In the genomic region with DNA sequence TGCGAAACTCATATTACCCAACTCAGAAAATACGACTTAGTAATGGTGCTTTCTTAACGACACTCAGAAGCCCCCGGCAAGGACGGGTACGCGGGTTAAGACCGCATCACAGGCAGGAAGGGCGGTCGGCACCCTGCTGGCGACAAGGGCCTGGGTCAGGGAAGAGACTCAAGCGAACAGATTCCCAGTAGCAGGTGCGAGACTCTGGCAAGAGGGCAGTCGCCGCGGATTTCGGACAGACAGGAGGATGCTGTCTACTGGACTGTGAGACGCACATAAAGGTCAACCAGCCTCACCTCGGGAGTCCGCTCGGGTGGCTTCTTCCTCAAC, we compare ENCODE assay signal across 8 cellular contexts. TPM values are rescaled to one million over a fixed set of nuclear protein-coding genes. Genes with fewer than 3 reads are reported as not detected.
A peak's percentile ranks its signal among the peaks of the same experiment; 100 is the strongest.
DNase-seq lines count a peak whose midpoint lies in the region; ATAC-seq, FAIRE-seq and TF ChIP-seq lines count a peak whose summit lies in the region.

No MANE protein-coding gene starts in this region.

- FAIRE-seq in astrocyte (lab: Jason Lieb, UNC) (no peak), small intestine (lab: Jason Lieb, UNC) (no peak)

- peak; percentile 8 for DNase-seq in COLO829 (ENCODE audit: low spot score)
- DNase-seq in SK-N-DZ (ENCODE audit: low spot score), result peak; percentile 80
- DNase-seq in astrocyte (ENCODE audit: low read depth), result peak; percentile 29
- DNase-seq in small intestine, result no peak
- DNase-seq in retina, result no peak

- no peaks in the 10 kb centered on the region for H3K9me3 Mint-ChIP-seq in astrocyte (ENCODE audit: unreplicated experiment)

- H2AFZ ChIP-seq in astrocyte (ENCODE audit: low read depth, low read length), result peak overlapping the region; percentile 88

- H3K4me2 ChIP-seq in astrocyte (ENCODE audit: low read length), result peak overlapping the region; percentile 94

- peak overlapping the region; percentile 97 for H3K9ac ChIP-seq in astrocyte (ENCODE audit: low read length)

- TF ChIP-seq CTCF in astrocyte (IDR thresholded peaks at IDR 0.05; ENCODE audit: insufficient read depth, low read depth, low read length), result no peak

- WGBS in small intestine, 3 donors, result 0 to 1% (median 0%) methylated on average over 21 of the region's 21 CpGs

- no peaks in the 10 kb centered on the region for H3K9me3 ChIP-seq in astrocyte (ENCODE audit: insufficient read depth, low read depth, low read length)
- no peaks in the 10 kb centered on the region for H3K9me3 ChIP-seq in small intestine (ENCODE audit: control insufficient read depth, low read depth)

- peaks cover 6% of the 10 kb centered on the region for H3K4me1 Mint-ChIP-seq in astrocyte (ENCODE audit: low read depth, unreplicated experiment)

- H3K4me3 Mint-ChIP-seq in astrocyte (ENCODE audit: unreplicated experiment), result peak overlapping the region; percentile 99

- H4K20me1 ChIP-seq in astrocyte (ENCODE audit: insufficient read depth, low read length), result peaks cover 16% of the 10 kb centered on the region

- H3K79me2 ChIP-seq in astrocyte (ENCODE audit: insufficient read depth, low read length), result peaks cover 51% of the 10 kb centered on the region

- H3K27me3 ChIP-seq in astrocyte (ENCODE audit: insufficient read depth, low read length) (no peaks in the 10 kb centered on the region), small intestine (ENCODE audit: control insufficient read depth in 2 of 2, insufficient read depth in 2 of 2, low read length in 2 of 2) (no peaks in the 10 kb centered on the region)

- peak overlapping the region; percentile 99 for H3K27ac Mint-ChIP-seq in astrocyte (ENCODE audit: unreplicated experiment)

- H3K36me3 ChIP-seq in astrocyte (ENCODE audit: insufficient read depth, low read length), result no peaks in the 10 kb centered on the region
- no peaks in the 10 kb centered on the region for H3K36me3 ChIP-seq in small intestine (ENCODE audit: control insufficient read depth in 2 of 2, insufficient read depth in 2 of 2, low read length in 2 of 2)

- ATAC-seq in GM19452 (IDR thresholded peaks at IDR 0.05; ENCODE audit: unreplicated experiment) (peak; percentile 19), HG03521 (IDR thresholded peaks at IDR 0.05; ENCODE audit: unreplicated experiment) (peak; percentile 17)

- H3K4me1 ChIP-seq in astrocyte (ENCODE audit: insufficient read depth, low read length) (peaks cover 12% of the 10 kb centered on the region), small intestine (ENCODE audit: control insufficient read depth in 2 of 2, insufficient read depth in 1 of 2, low read depth in 1 of 2, low read length in 1 of 2) (peaks cover 3 to 13% of the 10 kb centered on the region in 2 donors)

- peak overlapping the region; percentile 97 for H3K4me3 ChIP-seq in astrocyte (ENCODE audit: insufficient read depth, low read depth, low read length)
- H3K4me3 ChIP-seq in iPS-11a (ENCODE audit: low read depth, low read length), result peak overlapping the region; percentile 97
- peak overlapping the region; percentile 64 for H3K4me3 ChIP-seq in small intestine (ENCODE audit: low read depth in 1 of 2, low read length in 2 of 2)

- H3K27me3 Mint-ChIP-seq in astrocyte (ENCODE audit: low read depth, unreplicated experiment), result no peaks in the 10 kb centered on the region

- H3K27ac ChIP-seq in astrocyte (ENCODE audit: low read depth, low read length) (peak overlapping the region; percentile 98), small intestine (ENCODE audit: low read depth in 1 of 2, low read length in 1 of 2) (peak overlapping the region; percentile 98 to 99)

- peaks cover 2% of the 10 kb centered on the region for H3K36me3 Mint-ChIP-seq in astrocyte (ENCODE audit: low read depth, unreplicated experiment)

RNA-seq across cellular contexts. Expression of gene RAPGEF6, which starts 0.4 kb away (rescaled TPM):
- polyA plus RNA-seq in SK-N-DZ (2014; cell fraction: cytosol; rRNA removed), result 7.0 and 9.3 TPM in 2 replicates
- 15.1 and 16.7 TPM in 2 replicates for polyA plus RNA-seq in SK-N-DZ (2014; cell fraction: nucleus; rRNA removed)
- 14.1 and 14.9 TPM in 2 replicates for total RNA-seq in astrocyte
- 1 to 10 TPM; 1.1 to 3.3 (median 1.3) TPM for polyA plus RNA-seq in small intestine

Comparison
In these comparisons a context has a peak if more than half of its experiments do, and no peak if none do; other contexts are left out.
1. DNase-seq: peak in COLO829 (single experiment), SK-N-DZ (single experiment) and astrocyte (single experiment); none in small intestine (single experiment) and retina (single experiment).
2. Peak in every context shown above with its lines, with median percentiles within 50 percentile points of each other: H3K4me3 ChIP-seq.